Comparison of ENCODE assay signal across 1 cellular context in genomic region chr2:32005371-32005976, GRCh38.
TF ChIP-seq lines count a peak whose summit lies in the region.

No MANE protein-coding gene starts in this region.

TF ChIP-seq in GM12878, 131 proteins besides CTCF, POLR2A, EP300 and RAD21:
- no peak for TF ChIP-seq ZNF24 (IDR thresholded peaks at IDR 0.05)
- no peak for TF ChIP-seq ZNF274 (IDR thresholded peaks at IDR 0.05; ENCODE audit: insufficient read depth, insufficient read length)
- no peak for TF ChIP-seq MEF2B (IDR thresholded peaks at IDR 0.05; ENCODE audit: partially characterized antibody, poor library complexity, severe bottlenecking)
- no peak for TF ChIP-seq HCFC1 (IDR thresholded peaks at IDR 0.05; ENCODE audit: low read length)
- TF ChIP-seq ZNF217 (IDR thresholded peaks at IDR 0.05): 0 out of 2 replicates have a peak, but pooled peaks have one; percentile 47
